ENCODE assay signal across 12 cellular contexts in the genomic region with DNA sequence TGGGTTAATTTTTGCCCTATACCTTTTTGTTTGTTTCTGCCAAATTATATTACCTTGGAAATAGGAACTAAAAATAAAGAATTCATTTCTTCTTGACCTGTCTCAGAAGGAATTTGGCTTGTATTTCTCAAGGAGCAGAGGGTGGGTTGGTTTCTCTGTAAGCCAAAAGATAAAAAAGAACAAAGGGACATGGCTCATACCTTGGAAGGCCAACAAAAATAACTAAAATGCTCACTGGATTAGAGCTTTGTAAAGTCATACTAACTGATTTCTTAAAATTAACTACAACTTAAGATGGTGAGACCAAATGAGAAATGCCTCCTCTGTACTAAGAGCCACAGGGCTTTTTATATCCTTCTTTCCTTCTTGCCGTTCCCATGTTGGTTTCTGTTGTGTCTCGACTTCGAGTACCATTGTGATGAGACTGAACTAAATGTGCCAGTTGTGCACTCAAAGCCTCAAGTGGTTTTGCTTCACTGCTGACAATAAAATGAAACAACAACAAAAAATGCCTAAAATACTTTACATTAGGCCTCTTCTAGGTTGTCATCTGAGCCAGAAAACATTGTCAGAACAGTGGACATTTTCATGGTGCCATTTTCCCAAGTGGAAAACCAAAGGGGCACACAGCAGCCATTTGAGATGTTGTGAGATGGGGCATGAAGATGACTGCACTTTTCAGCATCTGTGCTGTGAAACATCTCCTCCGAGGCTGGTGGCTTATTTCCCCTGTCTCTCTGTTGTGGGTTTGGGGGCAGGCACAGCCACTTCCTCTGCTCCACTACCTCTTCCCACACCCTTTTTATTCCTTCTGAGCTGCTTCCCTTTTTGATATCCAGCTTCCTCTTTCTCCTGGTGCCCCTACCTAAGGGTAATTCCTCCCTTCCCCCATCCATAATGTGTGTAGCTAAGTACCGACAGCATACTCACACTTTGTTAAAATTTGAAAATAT. TPM values are rescaled to one million over a fixed set of nuclear protein-coding genes. Genes with fewer than 3 reads are reported as not detected.
DNase-seq lines count a peak whose midpoint lies in the region; ATAC-seq lines count a peak whose summit lies in the region.
"Had no signal": no experiment of that assay in that cellular context is flagged by ENCODE, and none has a peak within 500 bp of the region (broad histone marks: within the 10 kb centered on the region; RNA-seq: fewer than 3 reads in every experiment).

No MANE protein-coding gene starts in this region.

- H3K79me2 ChIP-seq in GM23248 (ENCODE audit: insufficient read depth) = no peaks in the 10 kb centered on the region

- peak overlapping the region; percentile 9 for H3K4me3 Mint-ChIP-seq in activated CD8-positive, alpha-beta memory T cell treated with anti-CD3 and anti-CD28 coated beads, Interleukin-2, amount 10 ng/mL, durations not matched to agents 7 days and 5 days
- no peak overlapping the region for H3K4me3 Mint-ChIP-seq in stimulated activated effector memory CD8-positive, alpha-beta T cell treated with anti-CD3 and anti-CD28 coated beads, Interleukin-12 subunit alpha, Interleukin-12 subunit beta, amount 100 ng/mL, for 72 hours

- no peaks in the 10 kb centered on the region for H3K9me2 ChIP-seq in GM23248 (ENCODE audit: insufficient read depth)

- H3K9ac ChIP-seq in GM23248 = no peak overlapping the region

- in situ Hi-C loops in GM23248 (cut with MboI) = no loop called here

- peak; percentile 66 for ATAC-seq in activated CD8-positive, alpha-beta memory T cell treated with anti-CD3 and anti-CD28 coated beads, Interleukin-2, amount 10 ng/mL, durations not matched to agents 7 days and 5 days
- peak; percentile 43 for ATAC-seq in stimulated activated effector memory CD8-positive, alpha-beta T cell treated with anti-CD3 and anti-CD28 coated beads, Interleukin-12 subunit alpha, Interleukin-12 subunit beta, amount 100 ng/mL, for 72 hours

- H3K9me3 ChIP-seq in GM23248 (ENCODE audit: low read depth) = no peaks in the 10 kb centered on the region
- H3K9me3 ChIP-seq: SJCRH30 had no signal

- no peak overlapping the region for H3K27ac ChIP-seq in GM23248
- H3K27ac ChIP-seq: SJCRH30 had no signal

- peaks cover 12% of the 10 kb centered on the region; the same call in 1 of the 2 replicates for H3F3A ChIP-seq in GM23248 (ENCODE audit: insufficient read depth)

- H3K36me3 ChIP-seq in GM23248 (ENCODE audit: low read depth) = no peaks in the 10 kb centered on the region
- H3K36me3 ChIP-seq: SJCRH30 had no signal

- H3K4me2 ChIP-seq in GM23248 (ENCODE audit: unreplicated experiment) = no peak overlapping the region

- no peak overlapping the region for H3K4me3 ChIP-seq in GM23248
- H3K4me3 ChIP-seq: SJCRH30 had no signal

- peaks cover 11% of the 10 kb centered on the region for H3K4me1 ChIP-seq in GM23248 (ENCODE audit: insufficient read depth)
- H3K4me1 ChIP-seq: SJCRH30 had no signal

- H3K27me3 ChIP-seq in GM23248 (replicated peaks; ENCODE audit: insufficient read depth) = no peaks in the 10 kb centered on the region
- H3K27me3 ChIP-seq: SJCRH30 had no signal

- CTCF ChIA-PET in activated CD8-positive, alpha-beta memory T cell treated with anti-CD3 and anti-CD28 coated beads, Interleukin-2, amount 10 ng/mL, durations not matched to agents 7 days and 5 days (lab: Charles Lee) = interaction anchor here (0.7 to 1.3 kb wide), 2 partner anchors 15 to 111 kb away, joined by 3 read pairs; no protein-coding TSS in a partner anchor

- peaks cover 41% of the 10 kb centered on the region for H3K4me1 Mint-ChIP-seq in activated CD8-positive, alpha-beta memory T cell treated with anti-CD3 and anti-CD28 coated beads, Interleukin-2, amount 10 ng/mL, durations not matched to agents 7 days and 5 days
- peaks cover 11% of the 10 kb centered on the region for H3K4me1 Mint-ChIP-seq in stimulated activated effector memory CD8-positive, alpha-beta T cell treated with anti-CD3 and anti-CD28 coated beads, Interleukin-12 subunit alpha, Interleukin-12 subunit beta, amount 100 ng/mL, for 72 hours

- peaks cover 12% of the 10 kb centered on the region for H3K36me3 Mint-ChIP-seq in activated CD8-positive, alpha-beta memory T cell treated with anti-CD3 and anti-CD28 coated beads, Interleukin-2, amount 10 ng/mL, durations not matched to agents 7 days and 5 days
- no peaks in the 10 kb centered on the region for H3K36me3 Mint-ChIP-seq in stimulated activated effector memory CD8-positive, alpha-beta T cell treated with anti-CD3 and anti-CD28 coated beads, Interleukin-12 subunit alpha, Interleukin-12 subunit beta, amount 100 ng/mL, for 72 hours

- peak; percentile 56 for DNase-seq in activated CD8-positive, alpha-beta memory T cell treated with anti-CD3 and anti-CD28 coated beads, Interleukin-2, amount 10 ng/mL, durations not matched to agents 7 days and 5 days
- no peak for DNase-seq in activated CD8-positive, alpha-beta memory T cell treated with anti-CD3 and anti-CD28 coated beads, Interleukin-2, amount 50 U/mL, for 4 hours
- DNase-seq in NCI-H345 treated with DMSO at 0.1 percent for 48 hours (lab: John Stamatoyannopoulos, UW; ENCODE audit: unreplicated experiment) = peak; percentile 28
- peak; percentile 46 for DNase-seq in astrocyte of the hippocampus (ENCODE audit: low read depth, low spot score)
- DNase-seq in stimulated activated effector memory CD8-positive, alpha-beta T cell treated with anti-CD3 and anti-CD28 coated beads, Interleukin-12 subunit alpha, Interleukin-12 subunit beta, amount 100 ng/mL, for 72 hours (ENCODE audit: low spot score in 2 of 2) = no peak
- no peak for DNase-seq in GM23248
- no peak for DNase-seq in mucosa of gallbladder (ENCODE audit: low spot score)
- DNase-seq in SHP77 treated with DMSO at 0.1 percent for 48 hours (lab: John Stamatoyannopoulos, UW) = no peak
- DNase-seq: glutamatergic neuron, NCI-H1105, SJCRH30 had no signal

- 94% methylated on average over 5 of the region's 5 CpGs for WGBS in GM23248 (ENCODE audit: low coverage in 1 of 2, low lambda C conversion rate in 2 of 2, missing lambda C conversion rate in 2 of 2), 2 experiments

- H3K27me3 Mint-ChIP-seq in activated CD8-positive, alpha-beta memory T cell treated with anti-CD3 and anti-CD28 coated beads, Interleukin-2, amount 10 ng/mL, durations not matched to agents 7 days and 5 days = no peaks in the 10 kb centered on the region

- peak overlapping the region; percentile 80 for H3K27ac Mint-ChIP-seq in activated CD8-positive, alpha-beta memory T cell treated with anti-CD3 and anti-CD28 coated beads, Interleukin-2, amount 10 ng/mL, durations not matched to agents 7 days and 5 days
- peak overlapping the region; percentile 11 for H3K27ac Mint-ChIP-seq in stimulated activated effector memory CD8-positive, alpha-beta T cell treated with anti-CD3 and anti-CD28 coated beads, Interleukin-12 subunit alpha, Interleukin-12 subunit beta, amount 100 ng/mL, for 72 hours

- H3K9me3 Mint-ChIP-seq in activated CD8-positive, alpha-beta memory T cell treated with anti-CD3 and anti-CD28 coated beads, Interleukin-2, amount 10 ng/mL, durations not matched to agents 7 days and 5 days (ENCODE audit: low read depth) = no peaks in the 10 kb centered on the region
- no peaks in the 10 kb centered on the region for H3K9me3 Mint-ChIP-seq in stimulated activated effector memory CD8-positive, alpha-beta T cell treated with anti-CD3 and anti-CD28 coated beads, Interleukin-12 subunit alpha, Interleukin-12 subunit beta, amount 100 ng/mL, for 72 hours

- no peak overlapping the region for H2AFZ ChIP-seq in GM23248

- no peaks in the 10 kb centered on the region for H4K20me1 ChIP-seq in GM23248 (ENCODE audit: insufficient read depth)

RNA-seq across cellular contexts. Expression of a gene that starts 51.8 kb away (rescaled TPM):
- total RNA-seq in activated CD8-positive, alpha-beta memory T cell treated with anti-CD3 and anti-CD28 coated beads, Interleukin-2, amount 10 ng/mL, durations not matched to agents 7 days and 5 days = not detected
- total RNA-seq in GM23248 (2014; rRNA removed; shearing (Covaris generic)) = not detected in 2 replicates
- not detected in 2 replicates for polyA plus RNA-seq in GM23248 (2016; fragmentation: Nextera tagmentation; extraction: Ambion mirVana)
- total RNA-seq in mucosa of gallbladder = 50.9 TPM
- total RNA-seq: SJCRH30 had no signal
- polyA plus RNA-seq: neural cell had no signal

Comparison
In these comparisons a context has a peak if more than half of its experiments do, and no peak if none do; other contexts are left out.
1. DNase-seq: peak in activated CD8-positive, alpha-beta memory T cell treated with anti-CD3 and anti-CD28 coated beads, Interleukin-2, amount 10 ng/mL, durations not matched to agents 7 days and 5 days (single experiment), NCI-H345 treated with DMSO at 0.1 percent for 48 hours (single experiment) and astrocyte of the hippocampus (single experiment); none in activated CD8-positive, alpha-beta memory T cell treated with anti-CD3 and anti-CD28 coated beads, Interleukin-2, amount 50 U/mL, for 4 hours (single experiment), stimulated activated effector memory CD8-positive, alpha-beta T cell treated with anti-CD3 and anti-CD28 coated beads, Interleukin-12 subunit alpha, Interleukin-12 subunit beta, amount 100 ng/mL, for 72 hours (0 of 2), GM23248 (single experiment), mucosa of gallbladder (single experiment) and SHP77 treated with DMSO at 0.1 percent for 48 hours (single experiment).
2. RNA of a gene that starts 51.8 kb away (total RNA-seq): 50.9 TPM in mucosa of gallbladder (single experiment); not detected in activated CD8-positive, alpha-beta memory T cell treated with anti-CD3 and anti-CD28 coated beads, Interleukin-2, amount 10 ng/mL, durations not matched to agents 7 days and 5 days and not detected in GM23248; every median in the first group is over 10 times any median in the second.